8 cellular contexts compared by ENCODE assay signal in the genomic region with DNA sequence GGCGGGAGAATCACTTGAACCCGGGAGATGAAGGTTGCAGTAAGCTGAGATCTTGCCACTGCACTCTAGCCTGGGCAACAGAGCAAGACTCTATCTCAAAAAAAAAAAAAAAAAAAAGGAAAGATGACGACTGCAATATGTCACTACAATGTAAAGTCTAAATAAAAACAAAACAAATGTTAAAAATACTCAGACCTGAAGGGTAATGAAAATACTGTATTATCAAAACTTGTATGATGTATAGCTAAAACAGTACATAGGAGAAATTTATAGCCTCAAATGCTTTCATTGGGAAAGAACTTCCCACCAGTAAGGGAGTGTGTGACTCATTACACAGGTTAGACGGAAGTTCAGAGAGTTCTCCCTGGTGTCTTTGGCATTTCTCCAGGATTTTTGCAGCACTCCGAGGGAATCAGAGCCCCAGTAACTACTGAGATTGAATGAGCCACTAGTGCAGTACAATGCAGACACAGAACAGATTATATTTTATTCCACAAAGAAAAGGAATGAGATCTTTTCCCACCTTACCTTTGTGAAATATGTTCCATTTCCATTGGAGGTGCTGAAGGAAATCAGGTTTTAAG. TPM values are rescaled to one million over a fixed set of nuclear protein-coding genes. Genes with fewer than 3 reads are reported as not detected.
DNase-seq lines count a peak whose midpoint lies in the region; ATAC-seq and TF ChIP-seq lines count a peak whose summit lies in the region.

No MANE protein-coding gene starts in this region.

- H3K9me3 ChIP-seq in ectodermal cell (ENCODE audit: control insufficient read depth, low read length) (no peaks in the 10 kb centered on the region), T-helper 17 cell (ENCODE audit: control insufficient read depth, low read length, poor library complexity, severe bottlenecking) (no peaks in the 10 kb centered on the region)

- H3K27ac ChIP-seq in ectodermal cell (ENCODE audit: insufficient read depth, low read depth, low read length, poor library complexity, severe bottlenecking): peak overlapping the region; percentile 67

- H3K27ac Mint-ChIP-seq in HFFc6: no peak overlapping the region
- peak overlapping the region; percentile 86 for H3K27ac Mint-ChIP-seq in progenitor cell of endocrine pancreas
- H3K27ac Mint-ChIP-seq in T-helper 17 cell: no peak overlapping the region

- peak; percentile 60 for DNase-seq in HFFc6
- peak; percentile 31 for DNase-seq in NCI-H460 (ENCODE audit: extremely low read depth, low read depth)
- no peak for DNase-seq in progenitor cell of endocrine pancreas (ENCODE audit: low spot score, unreplicated experiment)
- no peak for DNase-seq in T-helper 17 cell
- DNase-seq in Ammon's horn (ENCODE audit: low spot score): no peak

- TF ChIP-seq CTCF in HFFc6 (IDR thresholded peaks at IDR 0.05) (no peak), progenitor cell of endocrine pancreas (IDR thresholded peaks at IDR 0.05; ENCODE audit: unreplicated experiment) (no peak)

- no peaks in the 10 kb centered on the region for H3K27me3 ChIP-seq in ectodermal cell (ENCODE audit: control insufficient read depth, insufficient read depth, low read length, poor library complexity, severe bottlenecking)

- H3K36me3 ChIP-seq in ectodermal cell (ENCODE audit: control insufficient read depth, insufficient read depth, low read length): no peaks in the 10 kb centered on the region

- no peaks in the 10 kb centered on the region for H3K9me3 Mint-ChIP-seq in HFFc6
- H3K9me3 Mint-ChIP-seq in progenitor cell of endocrine pancreas (ENCODE audit: low read depth): no peaks in the 10 kb centered on the region

- H3K4me1 Mint-ChIP-seq in HFFc6 (ENCODE audit: low read depth): peaks cover 13% of the 10 kb centered on the region
- peaks cover 4% of the 10 kb centered on the region for H3K4me1 Mint-ChIP-seq in progenitor cell of endocrine pancreas (ENCODE audit: low read depth)
- no peaks in the 10 kb centered on the region for H3K4me1 Mint-ChIP-seq in T-helper 17 cell

- H3K27me3 Mint-ChIP-seq in HFFc6 (ENCODE audit: insufficient read depth) (peaks cover 8% of the 10 kb centered on the region), progenitor cell of endocrine pancreas (no peaks in the 10 kb centered on the region), T-helper 17 cell (no peaks in the 10 kb centered on the region)

- 83 to 84% methylated on average over 4 of the region's 5 CpGs for WGBS in ectodermal cell, 2 experiments

- no peaks in the 10 kb centered on the region for H3K4me1 ChIP-seq in ectodermal cell (ENCODE audit: control insufficient read depth, insufficient read depth, low read length)

- H3K36me3 Mint-ChIP-seq in HFFc6 (ENCODE audit: low read depth) (no peaks in the 10 kb centered on the region; the same call in 1 of the 2 replicates), progenitor cell of endocrine pancreas (ENCODE audit: insufficient read depth) (no peaks in the 10 kb centered on the region), T-helper 17 cell (ENCODE audit: low read depth) (no peaks in the 10 kb centered on the region)

- no peak overlapping the region for H3K4me3 ChIP-seq in ectodermal cell (ENCODE audit: insufficient read depth, low read depth, low read length)

- H3K4me3 Mint-ChIP-seq in HFFc6 (no peak overlapping the region), progenitor cell of endocrine pancreas (ENCODE audit: low read depth) (no peak overlapping the region), T-helper 17 cell (no peak overlapping the region)

- ATAC-seq in HG02678 (IDR thresholded peaks at IDR 0.05; ENCODE audit: unreplicated experiment): no peak
- ATAC-seq in T-helper 17 cell: no peak
- ATAC-seq in GM21367 (IDR thresholded peaks at IDR 0.05; ENCODE audit: unreplicated experiment): no peak

RNA-seq across cellular contexts. Expression of a gene that starts 12.5 kb away (rescaled TPM):
- 10 to 100 TPM; 23.4 to 29.5 (median 26.7) TPM for total RNA-seq in HFFc6 (2021; fragmentation: NEBNext Ultra II Directional; extraction: Animal tissue kit (Norgen Biotek cat#: 25700))
- 31.4 and 34.8 TPM in 2 replicates for total RNA-seq in NCI-H460 (2014; rRNA removed; shearing (Covaris generic))
- 17.1 and 23.3 TPM in 2 replicates for polyA plus RNA-seq in NCI-H460 (2014; cell fraction: nucleus; rRNA removed)
- 33.7 TPM for polyA plus RNA-seq in ectodermal cell (2013, experiment 1 of 4)
- 32.7 TPM for polyA plus RNA-seq in ectodermal cell (2013, experiment 2 of 4)
- polyA plus RNA-seq in ectodermal cell (2013, experiment 3 of 4): 23.1 TPM
- polyA plus RNA-seq in ectodermal cell (2013, experiment 4 of 4): 27.2 TPM
- total RNA-seq in progenitor cell of endocrine pancreas: 42.3 and 43.4 TPM in 2 replicates
- total RNA-seq in T-helper 17 cell: 10 to 100 TPM; 42.1 to 45.2 TPM

RNA-seq across cellular contexts. Expression of a gene that starts 25.0 kb away (rescaled TPM):
- total RNA-seq in HFFc6 (2021; fragmentation: NEBNext Ultra II Directional; extraction: Animal tissue kit (Norgen Biotek cat#: 25700)): 10 to 100 TPM; 29.6 to 45.4 (median 32.0) TPM
- 68.0 and 70.0 TPM in 2 replicates for total RNA-seq in NCI-H460 (2014; rRNA removed; shearing (Covaris generic))
- 78.9 and 103 TPM in 2 replicates for polyA plus RNA-seq in NCI-H460 (2014; cell fraction: nucleus; rRNA removed)
- 113 TPM for polyA plus RNA-seq in ectodermal cell (2013, experiment 1 of 4)
- 94.9 TPM for polyA plus RNA-seq in ectodermal cell (2013, experiment 2 of 4)
- 80.7 TPM for polyA plus RNA-seq in ectodermal cell (2013, experiment 3 of 4)
- polyA plus RNA-seq in ectodermal cell (2013, experiment 4 of 4): 89.6 TPM
- total RNA-seq in progenitor cell of endocrine pancreas (31.6 and 37.1 TPM in 2 replicates), T-helper 17 cell (10 to 100 TPM; 69.2 to 99.4 TPM)

Comparison
In these comparisons a context has a peak if more than half of its experiments do, and no peak if none do; other contexts are left out.
1. DNase-seq: peak in HFFc6 (single experiment) and NCI-H460 (single experiment); none in progenitor cell of endocrine pancreas (single experiment), T-helper 17 cell (0 of 3) and Ammon's horn (single experiment).